In the genomic region with DNA sequence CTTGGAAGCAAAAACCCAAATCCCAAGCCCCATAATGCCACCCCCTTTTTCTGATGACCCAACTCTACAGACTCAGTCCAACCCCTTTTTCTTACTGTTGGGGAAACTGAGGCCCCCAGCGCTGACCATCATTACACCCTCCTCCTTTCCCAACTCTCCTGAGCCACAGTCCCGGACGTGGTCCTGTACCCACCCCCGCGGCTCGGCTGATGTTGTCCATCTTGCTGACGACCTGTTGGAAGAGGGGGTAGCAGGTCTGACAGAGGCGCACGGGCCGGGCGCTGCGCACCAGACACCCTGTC, we compare ENCODE assay signal across 8 cellular contexts. TPM values are rescaled to one million over a fixed set of nuclear protein-coding genes. Genes with fewer than 3 reads are reported as not detected.
A peak's percentile ranks its signal among the peaks of the same experiment; 100 is the strongest.
DNase-seq lines count a peak whose midpoint lies in the region; ATAC-seq, FAIRE-seq and TF ChIP-seq lines count a peak whose summit lies in the region.

No MANE protein-coding gene starts in this region.

- H3K9me3 Mint-ChIP-seq in MCF 10A (ENCODE audit: unreplicated experiment) (no peaks in the 10 kb centered on the region), type B pancreatic cell (no peaks in the 10 kb centered on the region)

- no peak for TF ChIP-seq EP300 in A549 (IDR thresholded peaks at IDR 0.05)

- H3K4me1 ChIP-seq in A549 (peaks cover 7% of the 10 kb centered on the region; the same call in 1 of the 3 replicates), lower lobe of right lung (peaks cover 17% of the 10 kb centered on the region)

- H3K4me3 ChIP-seq in A549 (peak overlapping the region; percentile 95), lower lobe of right lung (peak overlapping the region; percentile 97)

- DNase-seq in A549 (ENCODE audit: low read depth in 1 of 2, low spot score in 1 of 2) (no peak), HPDE6-E6E7 (ENCODE audit: extremely low spot score) (peak; percentile 56), MCF 10A (ENCODE audit: unreplicated experiment) (no peak), lower lobe of right lung (no peak), type B pancreatic cell (ENCODE audit: extremely low spot score, unreplicated experiment) (no peak), H4 (ENCODE audit: low spot score) (no peak), SIG-M5 treated with dmso at 0.1 percent for 504 hours (lab: John Stamatoyannopoulos, UW; ENCODE audit: unreplicated experiment) (no peak)

- H3K4me1 Mint-ChIP-seq in MCF 10A (ENCODE audit: insufficient read depth, unreplicated experiment): peaks cover 6% of the 10 kb centered on the region
- H3K4me1 Mint-ChIP-seq in type B pancreatic cell (ENCODE audit: unreplicated experiment): peaks cover 9% of the 10 kb centered on the region

- no peaks in the 10 kb centered on the region for H3K27me3 Mint-ChIP-seq in MCF 10A (ENCODE audit: insufficient read depth, unreplicated experiment)
- H3K27me3 Mint-ChIP-seq in type B pancreatic cell: peaks cover 7% of the 10 kb centered on the region

- intact Hi-C loops in MCF 10A (cut with micrococcal nuclease) (no loop called here), lower lobe of right lung (cut with DNase I) (no loop called here)

- no peak for TF ChIP-seq POLR2A in A549 (IDR thresholded peaks at IDR 0.05; ENCODE audit: low read length)

- H3K27ac ChIP-seq in A549: peak overlapping the region; percentile 93 to 97
- peak overlapping the region; percentile 90 for H3K27ac ChIP-seq in lower lobe of right lung

- TF ChIP-seq RAD21 in A549 (conservative IDR thresholded peaks at IDR 0.05 in 1 of 2, IDR thresholded peaks at IDR 0.05 in 1 of 2): no peak

- H3K27ac Mint-ChIP-seq in MCF 10A (ENCODE audit: low read depth, unreplicated experiment) (peak overlapping the region; percentile 65), type B pancreatic cell (peak overlapping the region; percentile 59)

- H3K4me3 Mint-ChIP-seq in MCF 10A (ENCODE audit: unreplicated experiment) (peak overlapping the region; percentile 72), type B pancreatic cell (peak overlapping the region; percentile 88)

- H3K36me3 Mint-ChIP-seq in MCF 10A (ENCODE audit: insufficient read depth, unreplicated experiment) (no peaks in the 10 kb centered on the region), type B pancreatic cell (no peaks in the 10 kb centered on the region)

- TF ChIP-seq CTCF in A549 (IDR thresholded peaks at IDR 0.05) (no peak), MCF 10A (IDR thresholded peaks at IDR 0.05; ENCODE audit: unreplicated experiment) (no peak), lower lobe of right lung (IDR thresholded peaks at IDR 0.05) (no peak), type B pancreatic cell (conservative IDR thresholded peaks at IDR 0.05) (no peak)

- no TSS peak for BruUV-seq in MCF 10A (replicated peaks; lab: Mats Ljungman, UMichigan)

- no peaks in the 10 kb centered on the region for H3K27me3 ChIP-seq in lower lobe of right lung (ENCODE audit: low read depth)

- H3K9me3 ChIP-seq in A549 (no peaks in the 10 kb centered on the region), lower lobe of right lung (no peaks in the 10 kb centered on the region)

- CTCF ChIA-PET in A549 (lab: Yijun Ruan, JAX) (no interaction called here), MCF 10A (lab: Yijun Ruan, JAX) (interaction anchor here (1.2 kb wide), 1 partner anchor 418 kb away, joined by 3 read pairs; no protein-coding TSS in a partner anchor)

- POLR2A ChIA-PET in A549 (lab: Yijun Ruan, JAX): no interaction called here
- POLR2A ChIA-PET in MCF 10A (lab: Yijun Ruan, JAX): interaction anchor here (0.7 to 1.5 kb wide), 5 partner anchors 11 to 770 kb away, joined by 3 to 8 read pairs (median 5); a partner anchor contains a TSS

- WGBS in A549 (ENCODE audit: missing lambda C conversion rate): 0% methylated on average over 1 of the region's 12 CpGs

- peak overlapping the region; percentile 91 for H3K4me2 ChIP-seq in A549

- ATAC-seq in A549: peak; percentile 75 to 77; a peak in 5 of 6 replicates
- peak; percentile 39 for ATAC-seq in GM19372 (IDR thresholded peaks at IDR 0.05; ENCODE audit: low read depth, unreplicated experiment)
- ATAC-seq in lower lobe of right lung: peak; percentile 72 to 74

- no peaks in the 10 kb centered on the region for H3K36me3 ChIP-seq in lower lobe of right lung

- no peak for FAIRE-seq in A549 (lab: Jason Lieb, UNC)

TF ChIP-seq in A549, 52 proteins besides CTCF, POLR2A, EP300 and RAD21:
- no peak for TF ChIP-seq CEBPB (IDR thresholded peaks at IDR 0.05)
- TF ChIP-seq JUNB (IDR thresholded peaks at IDR 0.05): no peak
- TF ChIP-seq RNF2 (IDR thresholded peaks at IDR 0.05; ENCODE audit: borderline replicate concordance, low read depth): no peak
- TF ChIP-seq TP53 (CRISPR knock-in tag; IDR thresholded peaks at IDR 0.05): no peak
- no peak for TF ChIP-seq CHD4 (IDR thresholded peaks at IDR 0.05; ENCODE audit: borderline replicate concordance)
- TF ChIP-seq HOXA7 (CRISPR knock-in tag; IDR thresholded peaks at IDR 0.05): no peak
- no peak for TF ChIP-seq RFX5 (IDR thresholded peaks at IDR 0.05)
- TF ChIP-seq BHLHE40 (IDR thresholded peaks at IDR 0.05; ENCODE audit: low read depth, low read length): no peak
- TF ChIP-seq, protein P1, sequence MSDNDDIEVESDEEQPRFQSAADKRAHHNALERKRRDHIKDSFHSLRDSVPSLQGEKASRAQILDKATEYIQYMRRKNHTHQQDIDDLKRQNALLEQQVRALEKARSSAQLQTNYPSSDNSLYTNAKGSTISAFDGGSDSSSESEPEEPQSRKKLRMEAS (IDR thresholded peaks at IDR 0.05): no peak
TF ChIP-seq in A549: peak in this region for 0.

RNA-seq across cellular contexts. Expression of a gene that starts 0.5 kb away (rescaled TPM):
- polyA plus RNA-seq in A549 (2011; rRNA removed) (41.7 and 49.6 TPM in 2 replicates), A549 (2017; fragmentation: RNase III; extraction: RNeasy Plus Mini Kit Qiagen cat#74134 plus additional on column Dnase treatment) (16.8 to 18.0 TPM (median 17.9 TPM) in 3 replicates)
- polyA plus RNA-seq in A549 (2012; cell fraction: cytosol; rRNA removed): 11.1 and 15.9 TPM in 2 replicates
- polyA plus RNA-seq in A549 (2012; cell fraction: nucleus; rRNA removed): 15.7 and 21.0 TPM in 2 replicates
- polyA minus RNA-seq in A549 (2011; rRNA and poly(A)+ RNA removed): 10.0 and 13.5 TPM in 2 replicates
- total RNA-seq in MCF 10A (2022) (35.5 and 71.8 TPM in 2 replicates), lower lobe of right lung (63.8 TPM), type B pancreatic cell (ENCODE audit: low replicate concordance) (7.3 and 14.5 TPM in 2 replicates)
- total RNA-seq in H4 (2014; rRNA removed; shearing (Covaris generic)): 19.0 and 29.8 TPM in 2 replicates
